Comparison of ENCODE assay signal across 1 cellular context in genomic region chr15:40436116-40436891, GRCh38.
TF ChIP-seq lines count a peak whose summit lies in the region.

No MANE protein-coding gene starts in this region.

TF ChIP-seq in K562, 482 proteins besides CTCF, POLR2A, EP300 and RAD21 (continued from another document):
- TF ChIP-seq ZBTB40 (IDR thresholded peaks at IDR 0.05) = peak; percentile 39; the same call in 1 of the 2 replicates
- TF ChIP-seq ZBTB40 (CRISPR knock-in tag; IDR thresholded peaks at IDR 0.05) = no peak
- no peak for TF ChIP-seq CHCHD3 (CRISPR knock-in tag; IDR thresholded peaks at IDR 0.05)
- no peak for TF ChIP-seq NR4A1 (CRISPR knock-in tag; IDR thresholded peaks at IDR 0.05)
- no peak for TF ChIP-seq NR4A1 (tag; IDR thresholded peaks at IDR 0.05)
- peak; percentile 7 for TF ChIP-seq RBBP5 (IDR thresholded peaks at IDR 0.05; ENCODE audit: borderline replicate concordance, insufficient read depth, low read length, poor library complexity, severe bottlenecking)
- TF ChIP-seq TFAM (CRISPR knock-in tag; conservative IDR thresholded peaks at IDR 0.05) = no peak
- TF ChIP-seq TEAD1 (CRISPR knock-in tag; IDR thresholded peaks at IDR 0.05) = 0 out of 4 replicates have a peak, but pooled peaks of 1 of the 2 experiments have one; percentile 40
- TF ChIP-seq CREB3L1 (IDR thresholded peaks at IDR 0.05; ENCODE audit: borderline replicate concordance, low read depth) = peak; percentile 93; the same call in 1 of the 2 replicates
- TF ChIP-seq LEF1 (IDR thresholded peaks at IDR 0.05) = peak; percentile 43; the same call in 1 of the 2 replicates
- TF ChIP-seq RBM34 (IDR thresholded peaks at IDR 0.05; ENCODE audit: borderline replicate concordance, insufficient read depth, low read length) = no peak
- TF ChIP-seq NFE2 (IDR thresholded peaks at IDR 0.05; ENCODE audit: low read depth) = no peak
- TF ChIP-seq RBFOX2 (IDR thresholded peaks at IDR 0.05; ENCODE audit: low read depth, low read length) = peak; percentile 54
- peak; percentile 23 for TF ChIP-seq CHD4 (IDR thresholded peaks at IDR 0.05; ENCODE audit: insufficient read depth, insufficient replicate concordance, low read depth, low read length, poor library complexity, severe bottlenecking)
- peak; percentile 60; the same call in 1 of the 2 replicates for TF ChIP-seq ZBTB7A (IDR thresholded peaks at IDR 0.05; ENCODE audit: borderline replicate concordance, control insufficient read depth, low read depth, low read length)
- peak in 1 of 2 experiments; percentile 95; a peak in 2 of 4 replicates for TF ChIP-seq KDM1A (IDR thresholded peaks at IDR 0.05)
- TF ChIP-seq CEBPG (CRISPR knock-in tag; IDR thresholded peaks at IDR 0.05) = 0 out of 2 replicates have a peak, but pooled peaks have one; percentile 31
- TF ChIP-seq CEBPG (tag; conservative IDR thresholded peaks at IDR 0.05 in 1 of 2, IDR thresholded peaks at IDR 0.05 in 1 of 2) = no peak
- TF ChIP-seq DPF2 (IDR thresholded peaks at IDR 0.05) = peak; percentile 63
- 0 out of 2 replicates have a peak, but pooled peaks have one; percentile 46 for TF ChIP-seq ZBTB2 (IDR thresholded peaks at IDR 0.05)
- TF ChIP-seq NONO (IDR thresholded peaks at IDR 0.05; ENCODE audit: low read depth in 2 of 2, low read length in 1 of 2) = 0 out of 4 replicates have a peak, but pooled peaks of 1 of the 2 experiments have one; percentile 2
- TF ChIP-seq SOX6 (IDR thresholded peaks at IDR 0.05) = no peak
- TF ChIP-seq MAZ (CRISPR knock-in tag; conservative IDR thresholded peaks at IDR 0.05 in 1 of 2, IDR thresholded peaks at IDR 0.05 in 1 of 2) = peak; percentile 26 to 59; a peak in 2 of 4 replicates
- TF ChIP-seq CEBPZ (IDR thresholded peaks at IDR 0.05; ENCODE audit: borderline replicate concordance, low read depth, low read length) = no peak
- TF ChIP-seq ZNF740 (CRISPR knock-in tag; IDR thresholded peaks at IDR 0.05) = peak; percentile 67
- 0 out of 4 replicates have a peak, but pooled peaks of 1 of the 2 experiments have one; percentile 51 for TF ChIP-seq ZNF740 (tag; IDR thresholded peaks at IDR 0.05)
- TF ChIP-seq PRDM10 (IDR thresholded peaks at IDR 0.05; ENCODE audit: partially characterized antibody) = peak; percentile 61
- peak; percentile 15 for TF ChIP-seq HMGN3 (IDR thresholded peaks at IDR 0.05; ENCODE audit: borderline replicate concordance, extremely low read depth, insufficient read length, low read depth, low read length)
- TF ChIP-seq KLF16 (IDR thresholded peaks at IDR 0.05) = no peak
- peak; percentile 66 for TF ChIP-seq BRD9 (IDR thresholded peaks at IDR 0.05; ENCODE audit: low read depth, partially characterized antibody)
- TF ChIP-seq MXI1 (IDR thresholded peaks at IDR 0.05; ENCODE audit: low read depth, low read length) = no peak
- peak; percentile 45; the same call in 1 of the 2 replicates for TF ChIP-seq BRD4 (IDR thresholded peaks at IDR 0.05)
- peak; percentile 71 for TF ChIP-seq VEZF1 (CRISPR knock-in tag; IDR thresholded peaks at IDR 0.05)
- TF ChIP-seq RUNX1 (IDR thresholded peaks at IDR 0.05; ENCODE audit: low read depth) = no peak
TF ChIP-seq in K562: peak in this region for 35.
